ENCODE assay signal across 9 cellular contexts in genomic region chr7:116271980-116272886, GRCh38.
DNase-seq lines count a peak whose midpoint lies in the region; ATAC-seq, FAIRE-seq and TF ChIP-seq lines count a peak whose summit lies in the region.
"Had no signal": no experiment of that assay in that cellular context is flagged by ENCODE, and none has a peak within 500 bp of the region (broad histone marks: within the 10 kb centered on the region; RNA-seq: fewer than 3 reads in every experiment).

No MANE protein-coding gene starts in this region.

- H3K27me3 ChIP-seq in endothelial cell of umbilical vein (ENCODE audit: control insufficient read depth in 2 of 2, insufficient read depth in 2 of 2, low read length in 2 of 2) (no peaks in the 10 kb centered on the region), neuronal stem cell (ENCODE audit: control insufficient read depth in 3 of 3, insufficient read depth in 3 of 3, low read depth in 1 of 3, low read length in 3 of 3) (no peaks in the 10 kb centered on the region)
- peaks cover 4% of the 10 kb centered on the region for H3K27me3 ChIP-seq in CD4-positive, alpha-beta T cell (ENCODE audit: control insufficient read depth, insufficient read depth, low read length)

- H3K36me3 ChIP-seq in endothelial cell of umbilical vein (ENCODE audit: control insufficient read depth in 2 of 2, extremely low read depth in 1 of 2, insufficient read depth in 2 of 2, low read length in 2 of 2) (peaks cover 0 to 2% of the 10 kb centered on the region in 2 experiments), neuronal stem cell (replicated peaks in 1 of 2; ENCODE audit: control insufficient read depth in 2 of 2, insufficient read depth in 2 of 2, low read length in 2 of 2) (no peaks in the 10 kb centered on the region)

- H3K27ac Mint-ChIP-seq in T-helper 2 cell treated with Interferon-gamma antibody and Interleukin-4, amounts not matched to agents 5 μg/mL and 100 μg/mL, for 36 hours = no peak overlapping the region
- H3K27ac Mint-ChIP-seq in CD4-positive, alpha-beta T cell = no peak overlapping the region

- no peak overlapping the region for H2BK12ac ChIP-seq in neuronal stem cell (ENCODE audit: low read length)

- no peak overlapping the region for H3K4ac ChIP-seq in neuronal stem cell (ENCODE audit: low read length)

- no CpG with 5 or more reads among the region's 4 CpGs for WGBS in neuronal stem cell (ENCODE audit: extremely low coverage in 2 of 2, insufficient read length in 2 of 2, insufficient replicate concordance in 1 of 2), 2 donors

- no peak overlapping the region for H2AK5ac ChIP-seq in neuronal stem cell (ENCODE audit: low read depth, low read length)

- no peak for TF ChIP-seq POLR2A in endothelial cell of umbilical vein (IDR thresholded peaks at IDR 0.05; ENCODE audit: low read depth, low read length)

- H3K4me3 ChIP-seq in endothelial cell of umbilical vein (replicated peaks in 1 of 3; ENCODE audit: insufficient read depth in 1 of 3, low read depth in 1 of 3, low read length in 3 of 3) = peak overlapping the region in 1 of 3 experiments; percentile 48
- no peak overlapping the region for H3K4me3 ChIP-seq in neuronal stem cell (ENCODE audit: low read length in 2 of 2)

- no peaks in the 10 kb centered on the region for H4K20me1 ChIP-seq in endothelial cell of umbilical vein (replicated peaks; ENCODE audit: control insufficient read depth, extremely low read depth, insufficient read depth, low read length)

- H3K4me2 ChIP-seq in endothelial cell of umbilical vein (ENCODE audit: insufficient read depth, low read length) (peak overlapping the region; percentile 84), neuronal stem cell (ENCODE audit: insufficient read depth, low read length, poor library complexity, severe bottlenecking) (no peak overlapping the region)

- no peak for TF ChIP-seq CTCF in endothelial cell of umbilical vein (IDR thresholded peaks at IDR 0.05; ENCODE audit: extremely low read depth in 1 of 2, insufficient read depth in 1 of 2, low read depth in 1 of 2, low read length in 2 of 2)
- no peak for TF ChIP-seq CTCF in CD4-positive, alpha-beta T cell (IDR thresholded peaks at IDR 0.05)

- no peaks in the 10 kb centered on the region for H3K9me3 ChIP-seq in endothelial cell of umbilical vein (replicated peaks; ENCODE audit: control insufficient read depth, insufficient read depth, low read length)
- H3K9me3 ChIP-seq in neuronal stem cell (replicated peaks in 1 of 2; ENCODE audit: control insufficient read depth in 2 of 2, insufficient read depth in 1 of 2, low read depth in 1 of 2, low read length in 2 of 2) = no peaks in the 10 kb centered on the region
- no peaks in the 10 kb centered on the region for H3K9me3 ChIP-seq in CD4-positive, alpha-beta T cell (ENCODE audit: control insufficient read depth, low read length)

- H3K9me1 ChIP-seq in endothelial cell of umbilical vein (replicated peaks; ENCODE audit: control insufficient read depth, extremely low read depth, insufficient read depth, low read length) = no peaks in the 10 kb centered on the region

- CTCF ChIA-PET in endothelial cell of umbilical vein (lab: Charles Lee) = interaction anchor here (0.9 to 3.9 kb wide), 13 partner anchors 12 to 319 kb away, joined by 3 to 18 read pairs (median 5); partner anchors contain the start of gene CAV1
- CTCF ChIA-PET in CD4-positive, alpha-beta T cell (lab: Charles Lee) = no interaction called here

- H3K14ac ChIP-seq in neuronal stem cell (ENCODE audit: low read length) = no peak overlapping the region

- no peak overlapping the region for H3K23ac ChIP-seq in neuronal stem cell (ENCODE audit: low read depth, low read length, poor library complexity)

- peaks cover 45% of the 10 kb centered on the region for H3K27me3 Mint-ChIP-seq in T-helper 2 cell treated with Interferon-gamma antibody and Interleukin-4, amounts not matched to agents 5 μg/mL and 100 μg/mL, for 36 hours (ENCODE audit: low read depth)
- H3K27me3 Mint-ChIP-seq in CD4-positive, alpha-beta T cell = peaks cover 41% of the 10 kb centered on the region

- H2BK120ac ChIP-seq in neuronal stem cell (ENCODE audit: low read depth, low read length) = no peak overlapping the region

- H3K18ac ChIP-seq in neuronal stem cell (ENCODE audit: low read length) = no peak overlapping the region

- peaks cover 82% of the 10 kb centered on the region for H3K79me2 ChIP-seq in endothelial cell of umbilical vein (ENCODE audit: control insufficient read depth, insufficient read depth, low read length)

- no peak overlapping the region for H2BK5ac ChIP-seq in neuronal stem cell (ENCODE audit: low read length)

- no peak overlapping the region for H3K4me3 Mint-ChIP-seq in T-helper 2 cell treated with Interferon-gamma antibody and Interleukin-4, amounts not matched to agents 5 μg/mL and 100 μg/mL, for 36 hours
- no peak overlapping the region for H3K4me3 Mint-ChIP-seq in CD4-positive, alpha-beta T cell

- intact Hi-C loops in endothelial cell of umbilical vein (cut with micrococcal nuclease) = loop anchor here (1.0 to 5.0 kb wide), 5 partner anchors 8 to 170 kb away; no protein-coding TSS in a partner anchor
- intact Hi-C loops in CD4-positive, alpha-beta T cell (cut with DNase I, micrococcal nuclease) = no loop called here

- H3K4me1 Mint-ChIP-seq in T-helper 2 cell treated with Interferon-gamma antibody and Interleukin-4, amounts not matched to agents 5 μg/mL and 100 μg/mL, for 36 hours (ENCODE audit: low read depth) = no peaks in the 10 kb centered on the region
- no peaks in the 10 kb centered on the region for H3K4me1 Mint-ChIP-seq in CD4-positive, alpha-beta T cell (ENCODE audit: low read depth)

- no peak overlapping the region for H4K8ac ChIP-seq in neuronal stem cell (ENCODE audit: low read depth, low read length)

- H3K4me1 ChIP-seq in endothelial cell of umbilical vein (ENCODE audit: control insufficient read depth, extremely low read depth, insufficient read depth, low read length) = peaks cover 56% of the 10 kb centered on the region
- H3K4me1 ChIP-seq in neuronal stem cell (ENCODE audit: control insufficient read depth in 2 of 2, insufficient read depth in 1 of 2, low read depth in 1 of 2, low read length in 2 of 2) = peaks cover 2 to 3% of the 10 kb centered on the region in 2 donors

- no peak for ATAC-seq in GM21367 (IDR thresholded peaks at IDR 0.05; ENCODE audit: unreplicated experiment)
- no peak for ATAC-seq in CD4-positive, alpha-beta T cell (ENCODE audit: poor library complexity)

- no peaks in the 10 kb centered on the region for H3K79me1 ChIP-seq in neuronal stem cell (ENCODE audit: low read depth, low read length)

- peak overlapping the region; percentile 90 for H3K27ac ChIP-seq in endothelial cell of umbilical vein (ENCODE audit: insufficient read depth, low read depth, low read length)
- no peak overlapping the region for H3K27ac ChIP-seq in neuronal stem cell (replicated peaks; ENCODE audit: low read length)
- H3K27ac ChIP-seq in CD4-positive, alpha-beta T cell (ENCODE audit: low read depth, low read length) = no peak overlapping the region

- dilution Hi-C loops in endothelial cell of umbilical vein (cut with MboI; ENCODE audit: extremely low pct_ligation_motif_present, low sequenced_read_pairs) = loop anchor here (25.0 kb wide), 1 partner anchor 240 kb away; no protein-coding TSS in a partner anchor

- peak; percentile 92 for DNase-seq in COLO829 (ENCODE audit: low spot score)
- DNase-seq in HTR-8/SVneo (ENCODE audit: insufficient read length, low spot score) = peak; percentile 48
- DNase-seq in endothelial cell of umbilical vein (ENCODE audit: low read depth, low spot score) = peak; percentile 94
- no peak for DNase-seq in neuronal stem cell (ENCODE audit: low spot score)
- DNase-seq in effector CD8-positive, alpha-beta T cell (lab: John Stamatoyannopoulos, UW) = no peak
- no peak for DNase-seq in T-helper 2 cell treated with Interferon-gamma antibody and Interleukin-4, amounts not matched to agents 5 μg/mL and 100 μg/mL, for 36 hours (ENCODE audit: low spot score)
- DNase-seq in CD4-positive, alpha-beta T cell = no peak

- H4K91ac ChIP-seq in neuronal stem cell (ENCODE audit: low read depth, low read length, poor library complexity) = no peak overlapping the region

- no peak overlapping the region for H2BK15ac ChIP-seq in neuronal stem cell (ENCODE audit: low read length)

- no peaks in the 10 kb centered on the region for H3K36me3 Mint-ChIP-seq in T-helper 2 cell treated with Interferon-gamma antibody and Interleukin-4, amounts not matched to agents 5 μg/mL and 100 μg/mL, for 36 hours (ENCODE audit: low read depth)
- H3K36me3 Mint-ChIP-seq in CD4-positive, alpha-beta T cell (ENCODE audit: low read depth) = no peaks in the 10 kb centered on the region

- peak overlapping the region; percentile 73 for H3K9ac ChIP-seq in endothelial cell of umbilical vein (replicated peaks; ENCODE audit: extremely low read depth, insufficient read depth, low read length)
- H3K9ac ChIP-seq in neuronal stem cell (ENCODE audit: low read depth, low read length, poor library complexity) = no peak overlapping the region

- no peaks in the 10 kb centered on the region for H3K9me3 Mint-ChIP-seq in T-helper 2 cell treated with Interferon-gamma antibody and Interleukin-4, amounts not matched to agents 5 μg/mL and 100 μg/mL, for 36 hours
- no peaks in the 10 kb centered on the region for H3K9me3 Mint-ChIP-seq in CD4-positive, alpha-beta T cell

- POLR2A ChIA-PET in endothelial cell of umbilical vein (lab: Charles Lee) = interaction anchor here (1.3 kb wide), 1 partner anchor 50 kb away, joined by 4 read pairs; no protein-coding TSS in a partner anchor
- POLR2A ChIA-PET in CD4-positive, alpha-beta T cell (lab: Charles Lee) = no interaction called here

- FAIRE-seq in HTR-8/SVneo (lab: Jason Lieb, UNC) (no peak), endothelial cell of umbilical vein (lab: Jason Lieb, UNC) (peak; percentile 81)
- FAIRE-seq: GM18507 had no signal

- H2AFZ ChIP-seq in endothelial cell of umbilical vein (ENCODE audit: low read depth, low read length) (no peak overlapping the region), neuronal stem cell (ENCODE audit: low read length) (peak overlapping the region; percentile 22)

- TSS peak; percentile 98 for BruUV-seq in endothelial cell of umbilical vein (replicated peaks; lab: Mats Ljungman, UMichigan)

TF ChIP-seq in endothelial cell of umbilical vein, 7 proteins besides CTCF, POLR2A, EP300 and RAD21 (continues in another document):
- no peak for TF ChIP-seq MYC (IDR thresholded peaks at IDR 0.05; ENCODE audit: low read depth, low read length)
- peak; percentile 97 for TF ChIP-seq FOS (IDR thresholded peaks at IDR 0.05; ENCODE audit: borderline replicate concordance, insufficient read depth, low read length)
- no peak for TF ChIP-seq EZH2 (IDR thresholded peaks at IDR 0.05; ENCODE audit: borderline replicate concordance, low read depth, low read length, severe bottlenecking)
- TF ChIP-seq MAX (IDR thresholded peaks at IDR 0.05; ENCODE audit: insufficient read depth, insufficient read length) = no peak
- TF ChIP-seq POLR2AphosphoS5 (IDR thresholded peaks at IDR 0.05; ENCODE audit: insufficient read depth, low read depth, low read length) = peak; percentile 91
- TF ChIP-seq JUN (IDR thresholded peaks at IDR 0.05; ENCODE audit: borderline replicate concordance, insufficient read depth, insufficient read length, low read depth) = peak; percentile 94

Comparison
In these comparisons a context has a peak if more than half of its experiments do, and no peak if none do; other contexts are left out.
1. DNase-seq: peak in COLO829 (single experiment), HTR-8/SVneo (single experiment) and endothelial cell of umbilical vein (single experiment); none in neuronal stem cell (single experiment), effector CD8-positive, alpha-beta T cell (single experiment), T-helper 2 cell treated with Interferon-gamma antibody and Interleukin-4, amounts not matched to agents 5 μg/mL and 100 μg/mL, for 36 hours (single experiment) and CD4-positive, alpha-beta T cell (0 of 10).